Comparison of ENCODE assay signal across 16 cellular contexts in the genomic region with DNA sequence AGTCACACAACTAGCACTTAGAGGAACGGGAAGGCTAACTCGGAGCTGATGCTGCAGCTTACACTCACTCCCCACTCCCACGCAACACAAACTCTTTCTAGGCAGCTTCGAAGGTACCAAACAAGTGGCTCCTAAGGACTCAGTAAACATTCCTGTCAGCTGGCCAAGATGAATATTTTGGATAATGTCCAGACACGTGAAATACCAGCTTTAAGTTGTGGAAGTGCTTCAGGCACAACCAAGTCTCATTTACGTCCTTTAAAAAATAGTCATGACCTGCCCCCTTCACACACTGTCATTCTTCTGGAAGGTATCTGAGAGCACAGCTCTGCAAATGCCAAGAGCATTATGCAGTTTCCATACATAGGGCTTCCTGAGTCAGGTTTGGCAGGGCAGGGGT.
DNase-seq lines count a peak whose midpoint lies in the region; ATAC-seq and TF ChIP-seq lines count a peak whose summit lies in the region.
"Had no signal": no experiment of that assay in that cellular context is flagged by ENCODE, and none has a peak within 500 bp of the region (broad histone marks: within the 10 kb centered on the region; RNA-seq: fewer than 3 reads in every experiment).

No MANE protein-coding gene starts in this region.

- peaks cover 94% of the 10 kb centered on the region for H3K4me1 Mint-ChIP-seq in CD4-positive, alpha-beta T cell (ENCODE audit: low read depth)
- H3K4me1 Mint-ChIP-seq in T-cell: peaks cover 52 to 82% (median 67%) of the 10 kb centered on the region in 3 donors

- 58% methylated on average over 6 of the region's 6 CpGs for WGBS in SK-N-SH (ENCODE audit: low lambda C conversion rate)

- intact Hi-C loops in CD4-positive, alpha-beta T cell (cut with DNase I, micrococcal nuclease): loop anchor here (1.0 to 5.0 kb wide), 2 partner anchors 10 to 38 kb away; no protein-coding TSS in a partner anchor

- POLR2A ChIA-PET in SK-N-SH (lab: Yijun Ruan, JAX): no interaction called here
- POLR2A ChIA-PET in CD4-positive, alpha-beta T cell (lab: Charles Lee): interaction anchor here (0.6 to 3.5 kb wide), 9 partner anchors 9 to 777 kb away, joined by 3 to 21 read pairs (median 4); no protein-coding TSS in a partner anchor
- POLR2A ChIA-PET in T-cell (lab: Charles Lee): interaction anchor here (0.6 to 1.0 kb wide), 3 partner anchors 21 to 46 kb away, joined by 3 to 9 read pairs (median 3); no protein-coding TSS in a partner anchor

- no peak overlapping the region for H2AFZ ChIP-seq in SK-N-SH (ENCODE audit: low read depth)

- H3K9ac ChIP-seq in SK-N-SH: no peak overlapping the region

- H3K4me3 Mint-ChIP-seq in CD4-positive, alpha-beta T cell: peak overlapping the region; percentile 55
- H3K4me3 Mint-ChIP-seq in T-cell: peak overlapping the region in 1 of 3 donors; percentile 53

- no peaks in the 10 kb centered on the region for H3K27me3 ChIP-seq in SK-N-SH (ENCODE audit: insufficient read depth)
- H3K27me3 ChIP-seq in CD4-positive, alpha-beta T cell (ENCODE audit: control insufficient read depth, insufficient read depth, low read length): no peaks in the 10 kb centered on the region
- H3K27me3 ChIP-seq: neutrophil had no signal

- no peaks in the 10 kb centered on the region; a peak in 1 of 4 replicates for H3K4me1 ChIP-seq in SK-N-SH (ENCODE audit: control insufficient read depth in 1 of 2, insufficient read depth in 2 of 2, low read depth in 1 of 2, low read length in 1 of 2)

- DNase-seq in SK-N-SH (no peak), T-cell (no peak), left kidney (ENCODE audit: low read depth, low spot score) (peak; percentile 5), NCI-H526 (lab: John Stamatoyannopoulos, UW) (no peak)
- no peak for DNase-seq in CD4-positive, alpha-beta T cell
- DNase-seq in stimulated activated CD8-positive, alpha-beta memory T cell treated with anti-CD3 and anti-CD28 coated beads, Interleukin-4, amount 100 ng/mL, for 48 hours: no peak
- DNase-seq: ACHN; anterior cingulate cortex; GOT3; NCI-H1694; NCI-H82; stimulated activated CD4-positive, alpha-beta T cell treated with anti-CD3 and anti-CD28 coated beads, Interleukin-12 subunit alpha, Interleukin-12 subunit beta, amount 100 ng/mL, for 4 hours had no signal

- peak overlapping the region; percentile 91 for H3K27ac Mint-ChIP-seq in CD4-positive, alpha-beta T cell
- peak overlapping the region; percentile 86 to 90 for H3K27ac Mint-ChIP-seq in T-cell

- H3K4me3 ChIP-seq in SK-N-SH (ENCODE audit: low read depth in 2 of 2, low read length in 1 of 2): no peak overlapping the region
- H3K4me3 ChIP-seq: K562 had no signal

- no peaks in the 10 kb centered on the region for H3K9me3 ChIP-seq in SK-N-SH
- H3K9me3 ChIP-seq in CD4-positive, alpha-beta T cell (ENCODE audit: control insufficient read depth, low read length): no peaks in the 10 kb centered on the region
- H3K9me3 ChIP-seq: neutrophil had no signal

- H3K79me2 ChIP-seq in SK-N-SH (ENCODE audit: insufficient read depth): no peaks in the 10 kb centered on the region

- no peaks in the 10 kb centered on the region for H3K36me3 ChIP-seq in SK-N-SH (replicated peaks in 1 of 2; ENCODE audit: control insufficient read depth in 1 of 2, insufficient read depth in 2 of 2, low read length in 1 of 2)
- H3K36me3 ChIP-seq: neutrophil had no signal

- TF ChIP-seq CTCF in SK-N-SH (IDR thresholded peaks at IDR 0.05): no peak
- TF ChIP-seq CTCF in CD4-positive, alpha-beta T cell (IDR thresholded peaks at IDR 0.05): no peak

- H3F3A ChIP-seq in SK-N-SH (replicated peaks; ENCODE audit: insufficient read depth): no peaks in the 10 kb centered on the region

- H4K20me1 ChIP-seq in SK-N-SH (ENCODE audit: insufficient read depth): no peaks in the 10 kb centered on the region

- H3K9me3 Mint-ChIP-seq in CD4-positive, alpha-beta T cell: peaks cover 3% of the 10 kb centered on the region
- H3K9me3 Mint-ChIP-seq in T-cell: peaks cover 0 to 3% (median 0%) of the 10 kb centered on the region in 3 donors

- H3K9me2 ChIP-seq in SK-N-SH: no peaks in the 10 kb centered on the region

- peaks cover 74% of the 10 kb centered on the region for H3K36me3 Mint-ChIP-seq in CD4-positive, alpha-beta T cell (ENCODE audit: low read depth)
- H3K36me3 Mint-ChIP-seq in T-cell: peaks cover 23% of the 10 kb centered on the region

- ATAC-seq in SK-N-SH treated with all-trans-retinoic acid at 6 μM for 48 hours: peak; percentile 62; the same call in 2 of the 3 replicates
- no peak for ATAC-seq in CD4-positive, alpha-beta T cell (ENCODE audit: poor library complexity)
- peak in 2 of 4 experiments; percentile 29 to 53 for ATAC-seq in T-cell (replicated peaks in 1 of 4)
- no peak for ATAC-seq in HG03139 (IDR thresholded peaks at IDR 0.05; ENCODE audit: unreplicated experiment)
- ATAC-seq: K562 had no signal

- H3K4me2 ChIP-seq in SK-N-SH: no peak overlapping the region

- CTCF ChIA-PET in SK-N-SH (lab: Yijun Ruan, JAX) (no interaction called here), T-cell (lab: Charles Lee) (interaction anchor here (0.6 to 0.7 kb wide), 4 partner anchors 19 to 243 kb away, joined by 3 to 8 read pairs (median 4); no protein-coding TSS in a partner anchor)
- CTCF ChIA-PET in CD4-positive, alpha-beta T cell (lab: Charles Lee): interaction anchor here (0.7 to 2.2 kb wide), 4 partner anchors 18 to 161 kb away, joined by 3 to 12 read pairs (median 4); no protein-coding TSS in a partner anchor

- no peaks in the 10 kb centered on the region for H3K27me3 Mint-ChIP-seq in CD4-positive, alpha-beta T cell
- no peaks in the 10 kb centered on the region for H3K27me3 Mint-ChIP-seq in T-cell

- no peak for TF ChIP-seq EP300 in SK-N-SH (IDR thresholded peaks at IDR 0.05; ENCODE audit: borderline replicate concordance in 1 of 2, low read depth in 1 of 2, low read length in 1 of 2)

- no peak for TF ChIP-seq RAD21 in SK-N-SH (IDR thresholded peaks at IDR 0.05; ENCODE audit: low read length)

- H3K27ac ChIP-seq in SK-N-SH (ENCODE audit: low read depth in 2 of 2, low read length in 1 of 2): no peak overlapping the region
- no peak overlapping the region for H3K27ac ChIP-seq in CD4-positive, alpha-beta T cell (ENCODE audit: low read depth, low read length)
- H3K27ac ChIP-seq: neutrophil had no signal

TF ChIP-seq in SK-N-SH treated with all-trans-retinoic acid at 6 μM for 48 hours, 23 proteins besides CTCF, POLR2A, EP300 and RAD21:
- TF ChIP-seq ZNF8 (CRISPR knock-in tag; IDR thresholded peaks at IDR 0.05) (no peak), CSDC2 (CRISPR knock-in tag; IDR thresholded peaks at IDR 0.05) (no peak), PPARA (CRISPR knock-in tag; IDR thresholded peaks at IDR 0.05; ENCODE audit: borderline replicate concordance) (no peak)
- TF ChIP-seq, protein P1, sequence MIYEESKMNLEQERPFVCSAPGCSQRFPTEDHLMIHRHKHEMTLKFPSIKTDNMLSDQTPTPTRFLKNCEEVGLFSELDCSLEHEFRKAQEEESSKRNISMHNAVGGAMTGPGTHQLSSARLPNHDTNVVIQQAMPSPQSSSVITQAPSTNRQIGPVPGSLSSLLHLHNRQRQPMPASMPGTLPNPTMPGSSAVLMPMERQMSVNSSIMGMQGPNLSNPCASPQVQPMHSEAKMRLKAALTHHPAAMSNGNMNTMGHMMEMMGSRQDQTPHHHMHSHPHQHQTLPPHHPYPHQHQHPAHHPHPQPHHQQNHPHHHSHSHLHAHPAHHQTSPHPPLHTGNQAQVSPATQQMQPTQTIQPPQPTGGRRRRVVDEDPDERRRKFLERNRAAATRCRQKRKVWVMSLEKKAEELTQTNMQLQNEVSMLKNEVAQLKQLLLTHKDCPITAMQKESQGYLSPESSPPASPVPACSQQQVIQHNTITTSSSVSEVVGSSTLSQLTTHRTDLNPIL (CRISPR knock-in tag; IDR thresholded peaks at IDR 0.05; ENCODE audit: low read depth): no peak

TF ChIP-seq in SK-N-SH, 30 proteins besides CTCF, POLR2A, EP300 and RAD21 (continues in another document):
- TF ChIP-seq EZH2phosphoT487 (IDR thresholded peaks at IDR 0.05; ENCODE audit: borderline replicate concordance, low read depth) (no peak), RXRA (IDR thresholded peaks at IDR 0.05; ENCODE audit: borderline replicate concordance, low read depth) (no peak), SMC3 (IDR thresholded peaks at IDR 0.05; ENCODE audit: low read depth, low read length) (no peak), GATA2 (CRISPR knock-in tag; IDR thresholded peaks at IDR 0.05) (no peak), FOXJ3 (CRISPR knock-in tag; IDR thresholded peaks at IDR 0.05) (no peak), RCOR1 (IDR thresholded peaks at IDR 0.05; ENCODE audit: low read length) (no peak)
- TF ChIP-seq, protein P2, sequence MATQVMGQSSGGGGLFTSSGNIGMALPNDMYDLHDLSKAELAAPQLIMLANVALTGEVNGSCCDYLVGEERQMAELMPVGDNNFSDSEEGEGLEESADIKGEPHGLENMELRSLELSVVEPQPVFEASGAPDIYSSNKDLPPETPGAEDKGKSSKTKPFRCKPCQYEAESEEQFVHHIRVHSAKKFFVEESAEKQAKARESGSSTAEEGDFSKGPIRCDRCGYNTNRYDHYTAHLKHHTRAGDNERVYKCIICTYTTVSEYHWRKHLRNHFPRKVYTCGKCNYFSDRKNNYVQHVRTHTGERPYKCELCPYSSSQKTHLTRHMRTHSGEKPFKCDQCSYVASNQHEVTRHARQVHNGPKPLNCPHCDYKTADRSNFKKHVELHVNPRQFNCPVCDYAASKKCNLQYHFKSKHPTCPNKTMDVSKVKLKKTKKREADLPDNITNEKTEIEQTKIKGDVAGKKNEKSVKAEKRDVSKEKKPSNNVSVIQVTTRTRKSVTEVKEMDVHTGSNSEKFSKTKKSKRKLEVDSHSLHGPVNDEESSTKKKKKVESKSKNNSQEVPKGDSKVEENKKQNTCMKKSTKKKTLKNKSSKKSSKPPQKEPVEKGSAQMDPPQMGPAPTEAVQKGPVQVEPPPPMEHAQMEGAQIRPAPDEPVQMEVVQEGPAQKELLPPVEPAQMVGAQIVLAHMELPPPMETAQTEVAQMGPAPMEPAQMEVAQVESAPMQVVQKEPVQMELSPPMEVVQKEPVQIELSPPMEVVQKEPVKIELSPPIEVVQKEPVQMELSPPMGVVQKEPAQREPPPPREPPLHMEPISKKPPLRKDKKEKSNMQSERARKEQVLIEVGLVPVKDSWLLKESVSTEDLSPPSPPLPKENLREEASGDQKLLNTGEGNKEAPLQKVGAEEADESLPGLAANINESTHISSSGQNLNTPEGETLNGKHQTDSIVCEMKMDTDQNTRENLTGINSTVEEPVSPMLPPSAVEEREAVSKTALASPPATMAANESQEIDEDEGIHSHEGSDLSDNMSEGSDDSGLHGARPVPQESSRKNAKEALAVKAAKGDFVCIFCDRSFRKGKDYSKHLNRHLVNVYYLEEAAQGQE (IDR thresholded peaks at IDR 0.05; ENCODE audit: low read depth, low read length): no peak
